8 cellular contexts compared by ENCODE assay signal in genomic region chr12:122834921-122835692, GRCh38. TPM values are rescaled to one million over a fixed set of nuclear protein-coding genes. Genes with fewer than 3 reads are reported as not detected.
DNase-seq lines count a peak whose midpoint lies in the region; ATAC-seq and TF ChIP-seq lines count a peak whose summit lies in the region.

Gene HIP1R (plus strand): TSS chr12:122835457. CDS start chr12:122835551, 94 bp downstream.

- no peaks in the 10 kb centered on the region for H3K27me3 Mint-ChIP-seq in naive B cell

- H3K4me3 ChIP-seq in NB4 (ENCODE audit: low read depth, low read length) = peak within 1 kb of the TSS; percentile 58

- no peaks in the 10 kb centered on the region for H3K9me3 Mint-ChIP-seq in naive B cell

- DNase-seq in NCI-H146 (lab: John Stamatoyannopoulos, UW) (peak; percentile 62), NCI-H146 treated with DMSO at 0.1 percent for 48 hours (lab: John Stamatoyannopoulos, UW; ENCODE audit: unreplicated experiment) (no peak), NB4 (ENCODE audit: low read depth) (peak; percentile 63), activated T-cell treated with anti-CD3 and anti-CD28 coated beads for 48 hours (ENCODE audit: low read depth) (peak; percentile 56), erythroblast (lab: John Stamatoyannopoulos, UW) (peak; percentile 54 to 72), naive B cell (peak; percentile 64), SHP77 treated with DMSO at 0.1 percent for 48 hours (lab: John Stamatoyannopoulos, UW) (no peak)
- DNase-seq in stimulated activated naive CD4-positive, alpha-beta T cell treated with Interleukin-2 at 50 U/mL for 16 hours (lab: John Stamatoyannopoulos, UW) = peak; percentile 36

- H3K4me1 Mint-ChIP-seq in naive B cell = peaks cover 52 to 61% (median 53%) of the 10 kb centered on the region in 3 donors

- peak; percentile 47 to 51 for ATAC-seq in naive B cell (ENCODE audit: low read depth in 2 of 2)

- no peak for TF ChIP-seq CTCF in NB4 (IDR thresholded peaks at IDR 0.05; ENCODE audit: low read depth, low read length)

- peak; percentile 45 for TF ChIP-seq POLR2A in NB4 (IDR thresholded peaks at IDR 0.05; ENCODE audit: extremely low read depth, insufficient read length)
- TF ChIP-seq POLR2A in erythroblast (IDR thresholded peaks at IDR 0.05; ENCODE audit: low read length) = no peak

- peaks cover 0 to 11% of the 10 kb centered on the region in 2 donors for H3K36me3 Mint-ChIP-seq in naive B cell

- H3K27ac Mint-ChIP-seq in naive B cell = peak within 1 kb of the TSS; percentile 94 to 100 (median 97)

- H3K4me3 Mint-ChIP-seq in naive B cell = peak within 1 kb of the TSS; percentile 94 to 99 (median 98)

RNA-seq across cellular contexts. Expression of gene HIP1R, which starts in this region (rescaled TPM):
- polyA plus RNA-seq in naive B cell (ENCODE audit: low read depth in 6 of 6) = 10 to 100 TPM; 33.8 to 91.3 (median 38.4) TPM

Comparison
In these comparisons a context has a peak if more than half of its experiments do, and no peak if none do; other contexts are left out.
1. DNase-seq: peak in NCI-H146 (single experiment), NB4 (single experiment), activated T-cell treated with anti-CD3 and anti-CD28 coated beads for 48 hours (single experiment), erythroblast (2 of 2), naive B cell (single experiment) and stimulated activated naive CD4-positive, alpha-beta T cell treated with Interleukin-2 at 50 U/mL for 16 hours (single experiment); none in NCI-H146 treated with DMSO at 0.1 percent for 48 hours (single experiment) and SHP77 treated with DMSO at 0.1 percent for 48 hours (single experiment).